Comparison of ENCODE assay signal across 3 cellular contexts in the genomic region with DNA sequence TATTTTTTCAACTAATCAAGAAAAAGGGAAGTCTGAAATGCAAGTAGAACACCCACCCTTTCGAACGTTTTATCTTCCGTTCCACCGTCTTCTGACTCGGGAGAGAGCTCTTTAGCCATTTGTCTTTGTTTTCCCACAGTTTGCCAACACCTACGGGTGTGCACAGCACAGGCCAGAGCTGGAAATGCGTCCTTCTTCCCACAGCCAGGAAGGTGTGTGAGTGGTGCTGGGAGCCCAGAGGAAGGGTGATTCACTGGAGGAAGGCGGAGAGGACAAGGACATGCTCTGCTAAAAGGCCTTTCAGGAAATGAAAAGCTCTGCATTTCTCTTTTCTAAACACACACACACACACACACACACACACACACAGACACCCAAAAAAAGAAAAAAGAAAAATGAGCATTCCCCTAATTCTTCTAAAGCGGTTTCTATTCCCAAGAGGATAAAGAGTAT.
TF ChIP-seq lines count a peak whose summit lies in the region.

No MANE protein-coding gene starts in this region.

TF ChIP-seq in liver, 16 proteins besides CTCF, POLR2A, EP300 and RAD21:
- TF ChIP-seq, protein P1, sequence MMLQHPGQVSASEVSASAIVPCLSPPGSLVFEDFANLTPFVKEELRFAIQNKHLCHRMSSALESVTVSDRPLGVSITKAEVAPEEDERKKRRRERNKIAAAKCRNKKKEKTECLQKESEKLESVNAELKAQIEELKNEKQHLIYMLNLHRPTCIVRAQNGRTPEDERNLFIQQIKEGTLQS (IDR thresholded peaks at IDR 0.05): no peak
- TF ChIP-seq HNF4A (conservative IDR thresholded peaks at IDR 0.05) (no peak), JUND (IDR thresholded peaks at IDR 0.05) (peak in 1 of 2 donors; percentile 24), TAF1 (conservative IDR thresholded peaks at IDR 0.05) (no peak)
- TF ChIP-seq, protein P2, sequence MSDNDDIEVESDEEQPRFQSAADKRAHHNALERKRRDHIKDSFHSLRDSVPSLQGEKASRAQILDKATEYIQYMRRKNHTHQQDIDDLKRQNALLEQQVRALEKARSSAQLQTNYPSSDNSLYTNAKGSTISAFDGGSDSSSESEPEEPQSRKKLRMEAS (IDR thresholded peaks at IDR 0.05): peak; percentile 15
TF ChIP-seq in liver: peak in this region for 2.

TF ChIP-seq in HepG2, 621 proteins besides CTCF, POLR2A, EP300 and RAD21:
- TF ChIP-seq SP4 (CRISPR knock-in tag; IDR thresholded peaks at IDR 0.05) (no peak), JUNB (CRISPR knock-in tag; IDR thresholded peaks at IDR 0.05; ENCODE audit: borderline replicate concordance) (no peak), ZNF121 (CRISPR knock-in tag; IDR thresholded peaks at IDR 0.05) (no peak)
- TF ChIP-seq, protein P3, sequence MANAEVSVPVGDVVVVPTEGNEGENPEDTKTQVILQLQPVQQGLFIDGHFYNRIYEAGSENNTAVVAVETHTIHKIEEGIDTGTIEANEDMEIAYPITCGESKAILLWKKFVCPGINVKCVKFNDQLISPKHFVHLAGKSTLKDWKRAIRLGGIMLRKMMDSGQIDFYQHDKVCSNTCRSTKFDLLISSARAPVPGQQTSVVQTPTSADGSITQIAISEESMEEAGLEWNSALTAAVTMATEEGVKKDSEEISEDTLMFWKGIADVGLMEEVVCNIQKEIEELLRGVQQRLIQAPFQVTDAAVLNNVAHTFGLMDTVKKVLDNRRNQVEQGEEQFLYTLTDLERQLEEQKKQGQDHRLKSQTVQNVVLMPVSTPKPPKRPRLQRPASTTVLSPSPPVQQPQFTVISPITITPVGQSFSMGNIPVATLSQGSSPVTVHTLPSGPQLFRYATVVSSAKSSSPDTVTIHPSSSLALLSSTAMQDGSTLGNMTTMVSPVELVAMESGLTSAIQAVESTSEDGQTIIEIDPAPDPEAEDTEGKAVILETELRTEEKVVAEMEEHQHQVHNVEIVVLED (CRISPR knock-in tag; IDR thresholded peaks at IDR 0.05; ENCODE audit: borderline replicate concordance): no peak

TF ChIP-seq in H1, 55 proteins besides CTCF, POLR2A, EP300 and RAD21:
- TF ChIP-seq SIRT6 (IDR thresholded peaks at IDR 0.05; ENCODE audit: low read length): no peak
- no peak for TF ChIP-seq NRF1 (IDR thresholded peaks at IDR 0.05; ENCODE audit: low read depth, low read length)
- no peak for TF ChIP-seq EGR1 (IDR thresholded peaks at IDR 0.05; ENCODE audit: borderline replicate concordance, low read depth, low read length)
- no peak for TF ChIP-seq JUND (IDR thresholded peaks at IDR 0.05; ENCODE audit: low read length)
- TF ChIP-seq POU5F1 (IDR thresholded peaks at IDR 0.05; ENCODE audit: low read depth, low read length): no peak
- TF ChIP-seq, protein P4, sequence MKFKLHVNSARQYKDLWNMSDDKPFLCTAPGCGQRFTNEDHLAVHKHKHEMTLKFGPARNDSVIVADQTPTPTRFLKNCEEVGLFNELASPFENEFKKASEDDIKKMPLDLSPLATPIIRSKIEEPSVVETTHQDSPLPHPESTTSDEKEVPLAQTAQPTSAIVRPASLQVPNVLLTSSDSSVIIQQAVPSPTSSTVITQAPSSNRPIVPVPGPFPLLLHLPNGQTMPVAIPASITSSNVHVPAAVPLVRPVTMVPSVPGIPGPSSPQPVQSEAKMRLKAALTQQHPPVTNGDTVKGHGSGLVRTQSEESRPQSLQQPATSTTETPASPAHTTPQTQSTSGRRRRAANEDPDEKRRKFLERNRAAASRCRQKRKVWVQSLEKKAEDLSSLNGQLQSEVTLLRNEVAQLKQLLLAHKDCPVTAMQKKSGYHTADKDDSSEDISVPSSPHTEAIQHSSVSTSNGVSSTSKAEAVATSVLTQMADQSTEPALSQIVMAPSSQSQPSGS (IDR thresholded peaks at IDR 0.05; ENCODE audit: low read length): no peak
- no peak for TF ChIP-seq ASH2L (IDR thresholded peaks at IDR 0.05; ENCODE audit: low read length)
- TF ChIP-seq MAFK (IDR thresholded peaks at IDR 0.05; ENCODE audit: low read depth, low read length): no peak
- no peak for TF ChIP-seq JUN (IDR thresholded peaks at IDR 0.05; ENCODE audit: low read depth, low read length)
- no peak for TF ChIP-seq FOSL1 (IDR thresholded peaks at IDR 0.05; ENCODE audit: insufficient read depth, low read depth, low read length)
- TF ChIP-seq KDM5A (IDR thresholded peaks at IDR 0.05; ENCODE audit: low read length): no peak
- no peak for TF ChIP-seq CBX8 (IDR thresholded peaks at IDR 0.05; ENCODE audit: borderline replicate concordance, low read depth, low read length)
- TF ChIP-seq SIN3A (conservative IDR thresholded peaks at IDR 0.05 in 1 of 2, IDR thresholded peaks at IDR 0.05 in 1 of 2; ENCODE audit: low read depth in 1 of 2, low read length in 2 of 2): no peak
- no peak for TF ChIP-seq NANOG (IDR thresholded peaks at IDR 0.05; ENCODE audit: insufficient read depth, low read depth, low read length, poor library complexity, severe bottlenecking)
